Comparison of ENCODE assay signal across 1 cellular context in genomic region chr17:67993998-67994361, GRCh38.
A peak's percentile ranks its signal among the peaks of the same experiment; 100 is the strongest.
TF ChIP-seq lines count a peak whose summit lies in the region.

No MANE protein-coding gene starts in this region.

TF ChIP-seq in HepG2, 621 proteins besides CTCF, POLR2A, EP300 and RAD21 (continued from another document and continues in another):
- TF ChIP-seq AHDC1 (CRISPR knock-in tag; IDR thresholded peaks at IDR 0.05; ENCODE audit: borderline replicate concordance), result no peak
- TF ChIP-seq SAP130 (CRISPR knock-in tag; IDR thresholded peaks at IDR 0.05; ENCODE audit: low read depth), result peak; percentile 12; the same call in 1 of the 2 replicates
- no peak for TF ChIP-seq BHLHE40 (IDR thresholded peaks at IDR 0.05; ENCODE audit: low read length)
- no peak for TF ChIP-seq DNMT1 (CRISPR knock-in tag; IDR thresholded peaks at IDR 0.05)
- TF ChIP-seq THAP9 (CRISPR knock-in tag; IDR thresholded peaks at IDR 0.05; ENCODE audit: borderline replicate concordance), result no peak
- no peak for TF ChIP-seq HNRNPUL1 (IDR thresholded peaks at IDR 0.05; ENCODE audit: low read depth, low read length)
- TF ChIP-seq KDM3A (CRISPR knock-in tag; IDR thresholded peaks at IDR 0.05; ENCODE audit: low read depth), result no peak
- no peak; the same call in 1 of the 2 replicates for TF ChIP-seq ZNF800 (CRISPR knock-in tag; IDR thresholded peaks at IDR 0.05)
- peak; percentile 67; the same call in 1 of the 2 replicates for TF ChIP-seq MTA1 (CRISPR knock-in tag; IDR thresholded peaks at IDR 0.05; ENCODE audit: borderline replicate concordance)
- no peak for TF ChIP-seq SAFB2 (CRISPR knock-in tag; IDR thresholded peaks at IDR 0.05; ENCODE audit: borderline replicate concordance, low read depth)
- TF ChIP-seq ZNF773 (CRISPR knock-in tag; IDR thresholded peaks at IDR 0.05; ENCODE audit: borderline replicate concordance), result no peak
- TF ChIP-seq ZBTB43 (CRISPR knock-in tag; conservative IDR thresholded peaks at IDR 0.05), result 0 out of 2 replicates have a peak, but pooled peaks have one; percentile 33
- TF ChIP-seq ZNF281 (CRISPR knock-in tag; IDR thresholded peaks at IDR 0.05; ENCODE audit: borderline replicate concordance), result no peak; the same call in 1 of the 2 replicates
- no peak for TF ChIP-seq E2F5 (CRISPR knock-in tag; conservative IDR thresholded peaks at IDR 0.05)
- no peak for TF ChIP-seq DMTF1 (CRISPR knock-in tag; IDR thresholded peaks at IDR 0.05)
- TF ChIP-seq FUBP1 (CRISPR knock-in tag; IDR thresholded peaks at IDR 0.05; ENCODE audit: borderline replicate concordance), result no peak
- TF ChIP-seq ZBTB49 (CRISPR knock-in tag; IDR thresholded peaks at IDR 0.05; ENCODE audit: borderline replicate concordance), result no peak
- TF ChIP-seq ZNF616 (CRISPR knock-in tag; IDR thresholded peaks at IDR 0.05; ENCODE audit: low read depth), result no peak
- 0 out of 2 replicates have a peak, but pooled peaks have one; percentile 67 for TF ChIP-seq ZNF276 (CRISPR knock-in tag; IDR thresholded peaks at IDR 0.05; ENCODE audit: low read depth)
